Comparison of ENCODE assay signal across 1 cellular context in genomic region chr18:80257579-80258543, GRCh38.
TF ChIP-seq lines count a peak whose summit lies in the region.

No MANE protein-coding gene starts in this region.

TF ChIP-seq in SK-N-SH, 30 proteins besides CTCF, POLR2A, EP300 and RAD21 (continued from another document):
- TF ChIP-seq MAX (IDR thresholded peaks at IDR 0.05; ENCODE audit: low read depth) = 0 out of 2 replicates have a peak, but pooled peaks have one; percentile 20
